8 cellular contexts compared by ENCODE assay signal in genomic region chr4:38078590-38079381, GRCh38.
DNase-seq lines count a peak whose midpoint lies in the region; ATAC-seq and TF ChIP-seq lines count a peak whose summit lies in the region.

No MANE protein-coding gene starts in this region.

- peak in 1 of 2 donors; percentile 18 for TF ChIP-seq RAD21 in liver (IDR thresholded peaks at IDR 0.05)

- no peak overlapping the region for H3K9ac ChIP-seq in liver (ENCODE audit: low read depth in 1 of 2, low read length in 2 of 2)

- H3K27ac ChIP-seq in heart right ventricle (peak overlapping the region in 9 of 10 donors; percentile 29 to 91 (median 53)), liver (ENCODE audit: low read depth in 1 of 2, low read length in 2 of 2) (peak overlapping the region; percentile 5 to 43), urinary bladder (ENCODE audit: low read depth) (peak overlapping the region; percentile 83)

- H3K9me3 ChIP-seq in heart right ventricle = no peaks in the 10 kb centered on the region
- H3K9me3 ChIP-seq in liver (ENCODE audit: control insufficient read depth in 4 of 4, low read length in 3 of 4) = no peaks in the 10 kb centered on the region

- H3K27me3 ChIP-seq in heart right ventricle = no peaks in the 10 kb centered on the region
- no peaks in the 10 kb centered on the region for H3K27me3 ChIP-seq in liver (ENCODE audit: control insufficient read depth in 4 of 4, insufficient read depth in 4 of 4, low read length in 3 of 4)

- H3K4me3 ChIP-seq in heart right ventricle (no peak overlapping the region), liver (ENCODE audit: low read depth in 1 of 3, low read length in 3 of 3) (no peak overlapping the region), urinary bladder (ENCODE audit: low read depth, low read length) (no peak overlapping the region)

- intact Hi-C loops in heart right ventricle (cut with DNase I) = loop anchor here in 1 of 10 donors (5.0 kb wide), 1 partner anchor 79 kb away; no protein-coding TSS in a partner anchor
- intact Hi-C loops in left ventricle myocardium superior (cut with micrococcal nuclease) = no loop called here
- intact Hi-C loops in posterior cingulate gyrus (cut with DNase I) = no loop called here

- ATAC-seq in heart right ventricle = peak in 2 of 8 donors; percentile 21 to 23
- ATAC-seq in left ventricle myocardium superior = no peak
- ATAC-seq in HG03457 (IDR thresholded peaks at IDR 0.05; ENCODE audit: unreplicated experiment) = no peak

- H3K36me3 ChIP-seq in heart right ventricle = peaks cover 0 to 34% (median 0%) of the 10 kb centered on the region in 9 donors
- H3K36me3 ChIP-seq in liver (ENCODE audit: control insufficient read depth in 4 of 4, insufficient read depth in 3 of 4, low read depth in 1 of 4, low read length in 3 of 4) = no peaks in the 10 kb centered on the region
- H3K36me3 ChIP-seq in urinary bladder (ENCODE audit: insufficient read depth) = no peaks in the 10 kb centered on the region

- TF ChIP-seq CTCF in heart right ventricle (IDR thresholded peaks at IDR 0.05) = no peak
- no peak for TF ChIP-seq CTCF in liver (IDR thresholded peaks at IDR 0.05; ENCODE audit: low read depth, low read length, missing input control)

- DNase-seq in heart right ventricle (no peak), left ventricle myocardium superior (no peak), amniotic epithelial cell (ENCODE audit: low read depth) (peak; percentile 91), posterior cingulate gyrus (no peak), NCI-H1105 treated with DMSO at 0.1 percent for 48 hours (lab: John Stamatoyannopoulos, UW) (no peak)

- WGBS in heart right ventricle, 2 donors = 79 to 84% methylated on average over 6 of the region's 6 CpGs
- 56% methylated on average over 6 of the region's 6 CpGs for WGBS in liver
- 31% methylated on average over 6 of the region's 6 CpGs for WGBS in urinary bladder

- H3K4me1 ChIP-seq in heart right ventricle (peaks cover 3 to 100% (median 75%) of the 10 kb centered on the region in 9 donors), liver (ENCODE audit: control insufficient read depth in 4 of 4, insufficient read depth in 4 of 4, low read length in 3 of 4) (peaks cover 1 to 28% (median 15%) of the 10 kb centered on the region in 4 donors), urinary bladder (ENCODE audit: insufficient read depth) (no peaks in the 10 kb centered on the region)

TF ChIP-seq in liver, 16 proteins besides CTCF, POLR2A, EP300 and RAD21:
- TF ChIP-seq FOXA1 (IDR thresholded peaks at IDR 0.05) (no peak), RXRA (IDR thresholded peaks at IDR 0.05) (no peak), SP1 (IDR thresholded peaks at IDR 0.05) (peak; percentile 35), TAF1 (conservative IDR thresholded peaks at IDR 0.05) (no peak), HNF4G (IDR thresholded peaks at IDR 0.05) (peak; percentile 32), JUND (IDR thresholded peaks at IDR 0.05) (no peak), FOXA2 (IDR thresholded peaks at IDR 0.05) (no peak), ATF3 (IDR thresholded peaks at IDR 0.05) (no peak), MAX (IDR thresholded peaks at IDR 0.05) (no peak), HNF4A (conservative IDR thresholded peaks at IDR 0.05) (peak; percentile 53 to 64), REST (IDR thresholded peaks at IDR 0.05) (no peak)

Comparison
In these comparisons a context has a peak if more than half of its experiments do, and no peak if none do; other contexts are left out.
1. H3K27ac ChIP-seq: peak in every context shown above with its lines; median percentile 83 in urinary bladder; 53 in heart right ventricle; 24 in liver.